In genomic region chr3:196081834-196082470, GRCh38 we compare ENCODE assay signal across 8 cellular contexts. TPM values are rescaled to one million over a fixed set of nuclear protein-coding genes. Genes with fewer than 3 reads are reported as not detected.
DNase-seq lines count a peak whose midpoint lies in the region; TF ChIP-seq lines count a peak whose summit lies in the region.

Gene TFRC (minus strand): TSS chr3:196082090. CDS start chr3:196077099, 4,991 bp downstream.

- no peak for TF ChIP-seq CTCF in GM20000 (IDR thresholded peaks at IDR 0.05; ENCODE audit: extremely low read depth, missing control alignments)

- DNase-seq in CMK (ENCODE audit: low read depth) (peak; percentile 83), GM20000 (ENCODE audit: low spot score) (peak; percentile 100), HT-29 (ENCODE audit: low spot score) (peak; percentile 93), lung microvascular endothelial cell (ENCODE audit: low read depth in 2 of 2) (peak; percentile 81 to 93)
- peak; percentile 95 for DNase-seq in NK-92 treated with Interleukin-12 subunit alpha and Interleukin-12 subunit beta, amount 100 ng/mL, for 24 hours (lab: John Stamatoyannopoulos, UW)
- DNase-seq in activated CD8-positive, alpha-beta memory T cell treated with anti-CD3 and anti-CD28 coated beads for 24 hours, result peak; percentile 96
- DNase-seq in effector CD4-positive, alpha-beta T cell, result peak; percentile 95
- peak; percentile 90 to 96 (median 93) for DNase-seq in stimulated activated CD4-positive, alpha-beta T cell treated with anti-CD3 and anti-CD28 coated beads, TNF-alpha, amount 100 ng/mL, for 4 hours (ENCODE audit: low read depth in 3 of 3)

RNA-seq across cellular contexts. Expression of gene TFRC, which starts in this region (rescaled TPM):
- 234 and 253 TPM in 2 replicates for total RNA-seq in HT-29 (2014; rRNA removed; shearing (Covaris generic))
- 137 and 139 TPM in 2 replicates for total RNA-seq in lung microvascular endothelial cell

Comparison
In these comparisons a context has a peak if more than half of its experiments do, and no peak if none do; other contexts are left out.
1. Peak in every context shown above with its lines: DNase-seq.